Comparison of ENCODE assay signal across 26 cellular contexts in genomic region chr12:120286768-120287490, GRCh38. TPM values are rescaled to one million over a fixed set of nuclear protein-coding genes. Genes with fewer than 3 reads are reported as not detected.
DNase-seq lines count a peak whose midpoint lies in the region; ATAC-seq, FAIRE-seq and TF ChIP-seq lines count a peak whose summit lies in the region.
"Had no signal": no experiment of that assay in that cellular context is flagged by ENCODE, and none has a peak within 500 bp of the region (broad histone marks: within the 10 kb centered on the region; RNA-seq: fewer than 3 reads in every experiment).

No MANE protein-coding gene starts in this region.

- no peak overlapping the region for H3K4ac ChIP-seq in H1 (replicated peaks; ENCODE audit: insufficient read length, low read depth, low read length)

- H2BK20ac ChIP-seq in H1 (ENCODE audit: low read length), result no peak overlapping the region

- no peaks in the 10 kb centered on the region; the same call in 1 of the 2 replicates for H3K23me2 ChIP-seq in H1 (ENCODE audit: low read depth, low read length)

- H3K14ac ChIP-seq in H1 (ENCODE audit: insufficient read length), result no peak overlapping the region

- H4K5ac ChIP-seq in H1 (ENCODE audit: insufficient read length, low read depth, low read length), result no peak overlapping the region

- H4K20me1 ChIP-seq in H1 (replicated peaks in 1 of 2; ENCODE audit: control insufficient read depth in 1 of 2, insufficient read depth in 2 of 2, low read length in 2 of 2) (no peaks in the 10 kb centered on the region), neural progenitor cell (ENCODE audit: low read depth) (no peaks in the 10 kb centered on the region)

- H2AFZ ChIP-seq in H1 (ENCODE audit: low read length) (peak overlapping the region; percentile 6; the same call in 1 of the 2 replicates), neural progenitor cell (replicated peaks) (no peak overlapping the region)

- H3K36me3 Mint-ChIP-seq in neural progenitor cell, result no peaks in the 10 kb centered on the region
- H3K36me3 Mint-ChIP-seq: activated naive CD4-positive, alpha-beta T cell treated with anti-CD3 and anti-CD28 coated beads, Interleukin-2, amount 10 ng/mL, durations not matched to agents 7 days and 5 days; stimulated activated memory B cell treated with anti-CD40 and anti-IgM and Interleukin-4, amounts not matched to agents 10 μg/mL and 1 μg/mL and 100 μg/mL, for 72 hours had no signal

- no peaks in the 10 kb centered on the region for H3K79me1 ChIP-seq in H1 (ENCODE audit: low read depth, low read length)

- H3K27ac ChIP-seq in HUES64 (ENCODE audit: low read depth, low read length) (no peak overlapping the region; the same call in 1 of the 2 replicates), H1 (ENCODE audit: low read depth, low read length) (no peak overlapping the region), neural progenitor cell (no peak overlapping the region), caudate nucleus (ENCODE audit: low read depth, low read length) (no peak overlapping the region), tibial artery (no peak overlapping the region)
- H3K27ac ChIP-seq: thoracic aorta had no signal

- H3K18ac ChIP-seq in H1 (ENCODE audit: extremely low read depth, low read length), result no peak overlapping the region

- H3K9ac ChIP-seq in HUES64 (ENCODE audit: low read depth, low read length) (0 out of 2 replicates have a peak overlapping the region, but pooled peaks have one; percentile 25), H1 (replicated peaks in 1 of 4; ENCODE audit: extremely low read depth in 1 of 4, low read depth in 3 of 4, low read length in 3 of 4) (no peak overlapping the region), neural progenitor cell (no peak overlapping the region)

- no peak overlapping the region for H3K56ac ChIP-seq in H1 (replicated peaks; ENCODE audit: insufficient read length, low read depth, low read length)

- H3K4me3 ChIP-seq in HUES64 (ENCODE audit: low read length) (no peak overlapping the region), H1 (ENCODE audit: extremely low read depth in 1 of 4, insufficient read depth in 2 of 4, low read depth in 3 of 4, low read length in 4 of 4) (no peak overlapping the region), neural progenitor cell (no peak overlapping the region), tibial artery (no peak overlapping the region)
- H3K4me3 ChIP-seq: coronary artery, thoracic aorta had no signal

- H2BK12ac ChIP-seq in H1 (ENCODE audit: low read depth, low read length), result no peak overlapping the region

- TF ChIP-seq POLR2A in H1 (IDR thresholded peaks at IDR 0.05; ENCODE audit: control extremely low read depth in 1 of 2, low read depth in 2 of 2, low read length in 2 of 2), result no peak

- H3K9me3 Mint-ChIP-seq in neural progenitor cell, result no peaks in the 10 kb centered on the region
- H3K9me3 Mint-ChIP-seq: activated naive CD4-positive, alpha-beta T cell treated with anti-CD3 and anti-CD28 coated beads, Interleukin-2, amount 10 ng/mL, durations not matched to agents 7 days and 5 days; activated T-cell treated with anti-CD3 and anti-CD28 coated beads, Interleukin-2, amount 50 U/mL, for 4 hours; stimulated activated memory B cell treated with anti-CD40 and anti-IgM and Interleukin-4, amounts not matched to agents 10 μg/mL and 1 μg/mL and 100 μg/mL, for 72 hours had no signal

- no peak overlapping the region for H2BK120ac ChIP-seq in H1 (replicated peaks; ENCODE audit: low read depth, low read length)

- no peak overlapping the region for H4K8ac ChIP-seq in H1 (ENCODE audit: extremely low read depth, insufficient read depth, low read length)

- H2BK5ac ChIP-seq in H1 (ENCODE audit: low read depth, low read length), result no peak overlapping the region

- no peak overlapping the region for H3K23ac ChIP-seq in H1 (ENCODE audit: insufficient read length)

- no peak for TF ChIP-seq RAD21 in H1 (IDR thresholded peaks at IDR 0.05 in 1 of 2, conservative IDR thresholded peaks at IDR 0.05 in 1 of 2; ENCODE audit: low read depth in 2 of 2, low read length in 2 of 2)

- TF ChIP-seq CTCF in H1 (IDR thresholded peaks at IDR 0.05; ENCODE audit: control extremely low read depth in 1 of 3, insufficient read depth in 1 of 3, low read depth in 1 of 3, low read length in 3 of 3) (no peak), neural progenitor cell (IDR thresholded peaks at IDR 0.05) (no peak), tibial artery (IDR thresholded peaks at IDR 0.05) (no peak)

- no peak for ATAC-seq in HG03457 (IDR thresholded peaks at IDR 0.05; ENCODE audit: unreplicated experiment)
- ATAC-seq: activated CD8-positive, alpha-beta T cell treated with anti-CD3 and anti-CD28 coated beads, Interleukin-2, amount 10 ng/mL, durations not matched to agents 7 days and 5 days; activated T-cell treated with anti-CD3 and anti-CD28 coated beads, Interleukin-2, amount 50 U/mL, for 4 hours; left lobe of liver; Panc1; SK-N-SH treated with all-trans-retinoic acid at 6 μM for 48 hours; stimulated activated memory B cell treated with anti-CD40 and anti-IgM and Interleukin-4, amounts not matched to agents 10 μg/mL and 1 μg/mL and 100 μg/mL, for 72 hours had no signal

- CTCF ChIA-PET in H1 (lab: Charles Lee; ENCODE audit: partially characterized antibody), result interaction anchor here (0.8 to 8.9 kb wide), 5 partner anchors 19 to 58 kb away, joined by 3 to 91 read pairs (median 4); no protein-coding TSS in a partner anchor

- H2BK15ac ChIP-seq in H1 (ENCODE audit: low read length), result no peak overlapping the region

- H3K4me1 ChIP-seq in HUES64 (ENCODE audit: insufficient read depth, low read length), result peaks cover 8% of the 10 kb centered on the region; the same call in 1 of the 2 replicates
- peaks cover 2 to 7% (median 4%) of the 10 kb centered on the region in 4 experiments; a peak in 5 of 7 replicates for H3K4me1 ChIP-seq in H1 (replicated peaks in 1 of 4; ENCODE audit: control insufficient read depth in 3 of 4, insufficient read depth in 4 of 4, low read length in 3 of 4)
- H3K4me1 ChIP-seq in neural progenitor cell, result no peaks in the 10 kb centered on the region
- peaks cover 0 to 20% (median 4%) of the 10 kb centered on the region in 4 donors for H3K4me1 ChIP-seq in tibial artery

- H3K27ac Mint-ChIP-seq in neural progenitor cell, result peak overlapping the region; percentile 79
- H3K27ac Mint-ChIP-seq: activated CD8-positive, alpha-beta T cell treated with anti-CD3 and anti-CD28 coated beads, Interleukin-2, amount 10 ng/mL, durations not matched to agents 7 days and 5 days; activated naive CD4-positive, alpha-beta T cell treated with anti-CD3 and anti-CD28 coated beads, Interleukin-2, amount 10 ng/mL, durations not matched to agents 7 days and 5 days; stimulated activated memory B cell treated with anti-CD40 and anti-IgM and Interleukin-4, amounts not matched to agents 10 μg/mL and 1 μg/mL and 100 μg/mL, for 72 hours had no signal

- DNase-seq in H1 (ENCODE audit: low read depth in 1 of 2, low spot score in 2 of 2) (no peak), neural progenitor cell (ENCODE audit: low spot score) (no peak), caudate nucleus (lab: John Stamatoyannopoulos, UW) (no peak), tibial artery (no peak)
- DNase-seq: activated CD8-positive, alpha-beta T cell treated with anti-CD3 and anti-CD28 coated beads, Interleukin-2, amount 10 ng/mL, durations not matched to agents 7 days and 5 days; activated naive CD4-positive, alpha-beta T cell treated with anti-CD3 and anti-CD28 coated beads, Interleukin-2, amount 10 ng/mL, durations not matched to agents 7 days and 5 days; activated T-cell treated with anti-CD3 and anti-CD28 coated beads, Interleukin-2, amount 50 U/mL, for 4 hours; Calu3; GDM1; NCI-H1417; NCI-H2171; NCI-H82; nucleus accumbens; T-helper 9 cell had no signal

- FAIRE-seq in H1 (lab: Jason Lieb, UNC), result no peak
- FAIRE-seq: endothelial cell of umbilical vein, frontal cortex, GM12891 had no signal

- 73% methylated on average over 6 of the region's 7 CpGs for WGBS in HUES64
- WGBS in H1 (ENCODE audit: extremely low coverage in 1 of 2, insufficient coverage in 1 of 2, insufficient read length in 1 of 2, insufficient replicate concordance in 2 of 2, low coverage in 1 of 2, low lambda C conversion rate in 2 of 2, missing lambda C conversion rate in 1 of 2), 2 experiments, result 74% methylated on average over 6 of the region's 7 CpGs; no CpG with 5 or more reads in 1 of the 2 experiments

- H3K4me1 Mint-ChIP-seq in neural progenitor cell, result peaks cover 14% of the 10 kb centered on the region
- H3K4me1 Mint-ChIP-seq: stimulated activated memory B cell treated with anti-CD40 and anti-IgM and Interleukin-4, amounts not matched to agents 10 μg/mL and 1 μg/mL and 100 μg/mL, for 72 hours had no signal

- H3K27me3 ChIP-seq in HUES64 (ENCODE audit: insufficient read depth, low read length) (no peaks in the 10 kb centered on the region), H1 (replicated peaks in 1 of 4; ENCODE audit: control insufficient read depth in 3 of 4, extremely low read depth in 1 of 4, insufficient read depth in 3 of 4, low read length in 3 of 4) (no peaks in the 10 kb centered on the region), neural progenitor cell (no peaks in the 10 kb centered on the region), tibial artery (no peaks in the 10 kb centered on the region)

- no peak overlapping the region for H3K4me3 Mint-ChIP-seq in neural progenitor cell
- H3K4me3 Mint-ChIP-seq: activated CD8-positive, alpha-beta T cell treated with anti-CD3 and anti-CD28 coated beads, Interleukin-2, amount 10 ng/mL, durations not matched to agents 7 days and 5 days; activated naive CD4-positive, alpha-beta T cell treated with anti-CD3 and anti-CD28 coated beads, Interleukin-2, amount 10 ng/mL, durations not matched to agents 7 days and 5 days; activated T-cell treated with anti-CD3 and anti-CD28 coated beads, Interleukin-2, amount 50 U/mL, for 4 hours; stimulated activated memory B cell treated with anti-CD40 and anti-IgM and Interleukin-4, amounts not matched to agents 10 μg/mL and 1 μg/mL and 100 μg/mL, for 72 hours had no signal

- intact Hi-C loops in tibial artery (cut with DNase I; ENCODE audit: low total_unique reads), result no loop called here

- no peak overlapping the region for H2AK5ac ChIP-seq in H1 (ENCODE audit: low read depth, low read length)

- POLR2A ChIA-PET in H1 (lab: Charles Lee; ENCODE audit: partially characterized antibody), result interaction anchor here (0.9 to 67.0 kb wide), 4 partner anchors 12 to 58 kb away, joined by 3 to 4270 read pairs (median 7); partner anchors contain the start of genes GCN1, PXN, RPLP0 and SIRT4

- H3K27me3 Mint-ChIP-seq in neural progenitor cell (ENCODE audit: insufficient read depth, low read depth), result peaks cover 11% of the 10 kb centered on the region
- H3K27me3 Mint-ChIP-seq: stimulated activated memory B cell treated with anti-CD40 and anti-IgM and Interleukin-4, amounts not matched to agents 10 μg/mL and 1 μg/mL and 100 μg/mL, for 72 hours had no signal

- no peak overlapping the region for H4K91ac ChIP-seq in H1 (replicated peaks; ENCODE audit: insufficient read length, low read length)

- no peaks in the 10 kb centered on the region for H3K9me3 ChIP-seq in HUES64 (ENCODE audit: insufficient read depth, low read depth, low read length)
- no peaks in the 10 kb centered on the region for H3K9me3 ChIP-seq in H1 (ENCODE audit: insufficient read depth in 2 of 2, low read depth in 1 of 2, low read length in 1 of 2)
- H3K9me3 ChIP-seq in neural progenitor cell (ENCODE audit: low read depth), result no peaks in the 10 kb centered on the region
- no peaks in the 10 kb centered on the region for H3K9me3 ChIP-seq in tibial artery
- H3K9me3 ChIP-seq: thoracic aorta had no signal

- no peaks in the 10 kb centered on the region for H3K36me3 ChIP-seq in HUES64 (ENCODE audit: insufficient read depth, low read length)
- H3K36me3 ChIP-seq in H1 (ENCODE audit: control insufficient read depth in 2 of 4, insufficient read depth in 4 of 4, low read length in 3 of 4), result no peaks in the 10 kb centered on the region
- no peaks in the 10 kb centered on the region for H3K36me3 ChIP-seq in neural progenitor cell
- no peaks in the 10 kb centered on the region for H3K36me3 ChIP-seq in tibial artery
- H3K36me3 ChIP-seq: thoracic aorta had no signal

- TF ChIP-seq EP300 in H1 (IDR thresholded peaks at IDR 0.05; ENCODE audit: borderline replicate concordance in 1 of 2, low read depth in 2 of 2, low read length in 2 of 2), result no peak

- H3K4me2 ChIP-seq in H1 (ENCODE audit: insufficient read depth in 1 of 2, low read depth in 2 of 2, low read length in 2 of 2) (no peak overlapping the region), neural progenitor cell (no peak overlapping the region)

- H3K79me2 ChIP-seq in H1 (ENCODE audit: control insufficient read depth in 1 of 2, insufficient read depth in 2 of 2, low read length in 2 of 2), result no peaks in the 10 kb centered on the region
- no peaks in the 10 kb centered on the region for H3K79me2 ChIP-seq in neural progenitor cell (ENCODE audit: low read depth)

- peaks cover 20% of the 10 kb centered on the region for H3F3A ChIP-seq in neural progenitor cell (ENCODE audit: low read depth)

RNA-seq across cellular contexts. Expression of gene RNU4-2, which starts 4.8 kb away (rescaled TPM):
- polyA plus RNA-seq in HUES64 (2013, experiment 1 of 2), result 11,225 TPM
- polyA plus RNA-seq in HUES64 (2013, experiment 2 of 2), result 13,281 TPM
- total RNA-seq in H1 (2021; fragmentation: NEBNext Ultra II Directional; extraction: Animal tissue kit (Norgen Biotek cat#: 25700)), result 1,112 and 1,388 TPM in 2 replicates
- under 0.01 TPM in 2 replicates for polyA plus RNA-seq in H1 (2011; rRNA removed)
- polyA plus RNA-seq in H1 (2011; cell fraction: cytosol; rRNA removed), result under 0.01 TPM
- under 0.01 TPM for polyA plus RNA-seq in H1 (2011; cell fraction: nucleus; rRNA removed)
- 129 to 168 TPM in 2 of 4 replicates, not detected in the others for polyA plus RNA-seq in H1 (2012, experiment 1 of 2)
- polyA plus RNA-seq in H1 (2012, experiment 2 of 2), result not detected
- not detected for polyA plus RNA-seq in H1 (2013, experiment 1 of 2)
- not detected for polyA plus RNA-seq in H1 (2013, experiment 2 of 2)
- 15,221 and 27,096 TPM in 2 replicates for polyA minus RNA-seq in H1 (2011; rRNA and poly(A)+ RNA removed)
- polyA minus RNA-seq in H1 (2011; cell fraction: cytosol; rRNA and poly(A)+ RNA removed), result 41,377 TPM
- polyA minus RNA-seq in H1 (2011; cell fraction: nucleus; rRNA and poly(A)+ RNA removed), result under 0.01 TPM
- under 0.01 TPM in 1 of 2 replicates, not detected in the other for total RNA-seq in neural progenitor cell (ENCODE audit: low replicate concordance)
- total RNA-seq: LHCN-M2 had no signal

RNA-seq across cellular contexts. Expression of gene RNU4-1, which starts 6.1 kb away (rescaled TPM):
- 10,262 TPM for polyA plus RNA-seq in HUES64 (2013, experiment 1 of 2)
- 12,216 TPM for polyA plus RNA-seq in HUES64 (2013, experiment 2 of 2)
- total RNA-seq in H1 (2021; fragmentation: NEBNext Ultra II Directional; extraction: Animal tissue kit (Norgen Biotek cat#: 25700)), result 1,424 and 1,786 TPM in 2 replicates
- polyA plus RNA-seq in H1 (2011; rRNA removed), result under 0.01 TPM in 2 replicates
- polyA plus RNA-seq in H1 (2011; cell fraction: cytosol; rRNA removed), result under 0.01 TPM
- polyA plus RNA-seq in H1 (2011; cell fraction: nucleus; rRNA removed), result under 0.01 TPM
- 269 to 479 TPM in 2 of 4 replicates, not detected in the others for polyA plus RNA-seq in H1 (2012, experiment 1 of 2)
- polyA plus RNA-seq in H1 (2012, experiment 2 of 2), result not detected
- polyA plus RNA-seq in H1 (2013, experiment 1 of 2), result not detected
- polyA plus RNA-seq in H1 (2013, experiment 2 of 2), result not detected
- 17,972 and 34,273 TPM in 2 replicates for polyA minus RNA-seq in H1 (2011; rRNA and poly(A)+ RNA removed)
- polyA minus RNA-seq in H1 (2011; cell fraction: cytosol; rRNA and poly(A)+ RNA removed), result 67,273 TPM
- polyA minus RNA-seq in H1 (2011; cell fraction: nucleus; rRNA and poly(A)+ RNA removed), result under 0.01 TPM
- total RNA-seq in neural progenitor cell (ENCODE audit: low replicate concordance), result under 0.01 TPM in 2 replicates
- total RNA-seq: LHCN-M2, thoracic aorta had no signal

RNA-seq across cellular contexts. Expression of gene SIRT4, which starts 15.2 kb away (rescaled TPM):
- 0.85 TPM for polyA plus RNA-seq in HUES64 (2013, experiment 1 of 2)
- polyA plus RNA-seq in HUES64 (2013, experiment 2 of 2), result 2.0 TPM
- total RNA-seq in H1 (2021; fragmentation: NEBNext Ultra II Directional; extraction: Animal tissue kit (Norgen Biotek cat#: 25700)), result 2.3 and 4.1 TPM in 2 replicates
- 2.7 and 3.8 TPM in 2 replicates for polyA plus RNA-seq in H1 (2011; rRNA removed)
- polyA plus RNA-seq in H1 (2011; cell fraction: cytosol; rRNA removed), result 4.1 TPM
- 3.0 TPM for polyA plus RNA-seq in H1 (2011; cell fraction: nucleus; rRNA removed)
- 2.8 to 5.4 TPM (median 4.4 TPM) in 4 replicates for polyA plus RNA-seq in H1 (2012, experiment 1 of 2)
- 3.1 TPM for polyA plus RNA-seq in H1 (2012, experiment 2 of 2)
- polyA plus RNA-seq in H1 (2013, experiment 1 of 2), result 1.4 TPM
- polyA plus RNA-seq in H1 (2013, experiment 2 of 2), result 2.1 TPM
- 2.5 and 3.1 TPM in 2 replicates for polyA minus RNA-seq in H1 (2011; rRNA and poly(A)+ RNA removed)
- polyA minus RNA-seq in H1 (2011; cell fraction: cytosol; rRNA and poly(A)+ RNA removed), result 1.9 TPM
- polyA minus RNA-seq in H1 (2011; cell fraction: nucleus; rRNA and poly(A)+ RNA removed), result 1.4 TPM
- 3.8 and 6.8 TPM in 2 replicates for total RNA-seq in neural progenitor cell (ENCODE audit: low replicate concordance)

RNA-seq across cellular contexts. Expression of gene PXN, which starts 21.4 kb away (rescaled TPM):
- 46.3 TPM for polyA plus RNA-seq in HUES64 (2013, experiment 1 of 2)
- 52.9 TPM for polyA plus RNA-seq in HUES64 (2013, experiment 2 of 2)
- total RNA-seq in H1 (2021; fragmentation: NEBNext Ultra II Directional; extraction: Animal tissue kit (Norgen Biotek cat#: 25700)), result 105 and 109 TPM in 2 replicates
- 51.0 and 89.2 TPM in 2 replicates for polyA plus RNA-seq in H1 (2011; rRNA removed)
- 29.0 TPM for polyA plus RNA-seq in H1 (2011; cell fraction: cytosol; rRNA removed)
- polyA plus RNA-seq in H1 (2011; cell fraction: nucleus; rRNA removed), result 80.4 TPM
- 58.2 to 73.1 TPM (median 70.3 TPM) in 4 replicates for polyA plus RNA-seq in H1 (2012, experiment 1 of 2)
- polyA plus RNA-seq in H1 (2012, experiment 2 of 2), result 83.1 TPM
- 88.7 TPM for polyA plus RNA-seq in H1 (2013, experiment 1 of 2)
- 91.0 TPM for polyA plus RNA-seq in H1 (2013, experiment 2 of 2)
- 45.0 and 62.0 TPM in 2 replicates for polyA minus RNA-seq in H1 (2011; rRNA and poly(A)+ RNA removed)
- 30.5 TPM for polyA minus RNA-seq in H1 (2011; cell fraction: cytosol; rRNA and poly(A)+ RNA removed)
- polyA minus RNA-seq in H1 (2011; cell fraction: nucleus; rRNA and poly(A)+ RNA removed), result 33.2 TPM
- total RNA-seq in neural progenitor cell (ENCODE audit: low replicate concordance), result 8.2 and 19.3 TPM in 2 replicates

RNA-seq across cellular contexts. Expression of gene PLA2G1B, which starts 40.6 kb away (rescaled TPM):
- polyA plus RNA-seq in HUES64 (2013, experiment 1 of 2), result not detected
- polyA plus RNA-seq in HUES64 (2013, experiment 2 of 2), result not detected
- not detected in 2 replicates for total RNA-seq in H1 (2021; fragmentation: NEBNext Ultra II Directional; extraction: Animal tissue kit (Norgen Biotek cat#: 25700))
- polyA plus RNA-seq in H1 (2011; rRNA removed), result 0.19 TPM in 1 of 2 replicates, not detected in the other
- polyA plus RNA-seq in H1 (2011; cell fraction: cytosol; rRNA removed), result not detected
- not detected for polyA plus RNA-seq in H1 (2011; cell fraction: nucleus; rRNA removed)
- not detected in 4 replicates for polyA plus RNA-seq in H1 (2012, experiment 1 of 2)
- not detected for polyA plus RNA-seq in H1 (2012, experiment 2 of 2)
- polyA plus RNA-seq in H1 (2013, experiment 1 of 2), result not detected
- not detected for polyA plus RNA-seq in H1 (2013, experiment 2 of 2)
- polyA minus RNA-seq in H1 (2011; rRNA and poly(A)+ RNA removed), result not detected in 2 replicates
- not detected for polyA minus RNA-seq in H1 (2011; cell fraction: cytosol; rRNA and poly(A)+ RNA removed)
- not detected for polyA minus RNA-seq in H1 (2011; cell fraction: nucleus; rRNA and poly(A)+ RNA removed)
- total RNA-seq in neural progenitor cell (ENCODE audit: low replicate concordance), result not detected in 2 replicates
- total RNA-seq: activated CD8-positive, alpha-beta T cell treated with anti-CD3 and anti-CD28 coated beads, Interleukin-2, amount 10 ng/mL, durations not matched to agents 7 days and 5 days; Calu3; endothelial cell of umbilical vein; frontal cortex; LHCN-M2; thoracic aorta had no signal
- polyA plus RNA-seq: endothelial cell of umbilical vein had no signal

Comparison
In these comparisons a context has a peak if more than half of its experiments do, and no peak if none do; other contexts are left out.
1. RNA of gene RNU4-2, which starts 4.8 kb away (total RNA-seq): 1,112 to 1,388 TPM in H1; under 0.01 TPM in neural progenitor cell; every median in the first group is over 1,000 times any median in the second.
2. RNA of gene RNU4-1, which starts 6.1 kb away (total RNA-seq): 1,424 to 1,786 TPM in H1; under 0.01 TPM in neural progenitor cell; every median in the first group is over 1,000 times any median in the second.